ENCODE assay signal across 10 cellular contexts in genomic region chr1:6491966-6492365, GRCh38. TPM values are rescaled to one million over a fixed set of nuclear protein-coding genes. Genes with fewer than 3 reads are reported as not detected.
DNase-seq lines count a peak whose midpoint lies in the region; ATAC-seq and TF ChIP-seq lines count a peak whose summit lies in the region.
"Had no signal": no experiment of that assay in that cellular context is flagged by ENCODE, and none has a peak within 500 bp of the region (broad histone marks: within the 10 kb centered on the region; RNA-seq: fewer than 3 reads in every experiment).

No MANE protein-coding gene starts in this region.

- ATAC-seq in SK-N-SH treated with all-trans-retinoic acid at 6 μM for 48 hours (no peak), HG02938 (IDR thresholded peaks at IDR 0.05; ENCODE audit: unreplicated experiment) (no peak)

- TF ChIP-seq CTCF in SK-N-SH (IDR thresholded peaks at IDR 0.05) (no peak), breast epithelium (IDR thresholded peaks at IDR 0.05) (no peak), neural progenitor cell (IDR thresholded peaks at IDR 0.05) (no peak)

- peaks cover 32% of the 10 kb centered on the region; the same call in 1 of the 2 replicates for H3K79me2 ChIP-seq in SK-N-SH (ENCODE audit: insufficient read depth)
- H3K79me2 ChIP-seq in neural progenitor cell (ENCODE audit: low read depth): no peaks in the 10 kb centered on the region

- H3K9me3 Mint-ChIP-seq in neural progenitor cell: no peaks in the 10 kb centered on the region

- H3K36me3 ChIP-seq in SK-N-SH (replicated peaks in 1 of 2; ENCODE audit: control insufficient read depth in 1 of 2, insufficient read depth in 2 of 2, low read length in 1 of 2) (no peaks in the 10 kb centered on the region), breast epithelium (no peaks in the 10 kb centered on the region), neural progenitor cell (no peaks in the 10 kb centered on the region)

- no peaks in the 10 kb centered on the region for H3K27me3 ChIP-seq in SK-N-SH (ENCODE audit: insufficient read depth)
- no peaks in the 10 kb centered on the region for H3K27me3 ChIP-seq in breast epithelium
- H3K27me3 ChIP-seq in neural progenitor cell: peaks cover 30% of the 10 kb centered on the region

- intact Hi-C loops in breast epithelium (cut with DNase I; ENCODE audit: low total_unique reads): loop anchor here (10.0 kb wide), 1 partner anchor 153 kb away; no protein-coding TSS in a partner anchor

- H3K27ac Mint-ChIP-seq in neural progenitor cell: no peak overlapping the region

- H3K9me3 ChIP-seq in SK-N-SH (no peaks in the 10 kb centered on the region), breast epithelium (no peaks in the 10 kb centered on the region), neural progenitor cell (ENCODE audit: low read depth) (no peaks in the 10 kb centered on the region)

- H3K27me3 Mint-ChIP-seq in neural progenitor cell (ENCODE audit: insufficient read depth, low read depth): peaks cover 6% of the 10 kb centered on the region

- peaks cover 18% of the 10 kb centered on the region for H3K4me1 Mint-ChIP-seq in neural progenitor cell

- TF ChIP-seq EP300 in SK-N-SH (IDR thresholded peaks at IDR 0.05; ENCODE audit: borderline replicate concordance in 1 of 2, low read depth in 1 of 2, low read length in 1 of 2): no peak

- H3K9ac ChIP-seq in SK-N-SH: peak overlapping the region; percentile 6; the same call in 1 of the 2 replicates
- H3K9ac ChIP-seq in neural progenitor cell: no peak overlapping the region

- peaks cover 27% of the 10 kb centered on the region for H3F3A ChIP-seq in SK-N-SH (replicated peaks; ENCODE audit: insufficient read depth)
- H3F3A ChIP-seq in neural progenitor cell (ENCODE audit: low read depth): peaks cover 24% of the 10 kb centered on the region

- no peak overlapping the region for H3K4me3 ChIP-seq in SK-N-SH (ENCODE audit: low read depth in 2 of 2, low read length in 1 of 2)
- H3K4me3 ChIP-seq in breast epithelium: no peak overlapping the region
- H3K4me3 ChIP-seq in neural progenitor cell: no peak overlapping the region

- H3K27ac ChIP-seq in SK-N-SH (ENCODE audit: low read depth in 2 of 2, low read length in 1 of 2): peak overlapping the region in 1 of 2 experiments; percentile 74; a peak in 2 of 4 replicates
- peak overlapping the region; percentile 82 to 86 for H3K27ac ChIP-seq in breast epithelium
- no peak overlapping the region for H3K27ac ChIP-seq in neural progenitor cell

- H4K20me1 ChIP-seq in SK-N-SH (ENCODE audit: insufficient read depth): no peaks in the 10 kb centered on the region
- H4K20me1 ChIP-seq in neural progenitor cell (ENCODE audit: low read depth): peaks cover 18% of the 10 kb centered on the region

- CTCF ChIA-PET in SK-N-SH (lab: Yijun Ruan, JAX): interaction anchor here (1.0 to 16.2 kb wide), 6 partner anchors 14 to 246 kb away, joined by 3 to 439 read pairs (median 10); partner anchors contain the start of genes NOL9 and TAS1R1

- peak overlapping the region; percentile 100 for H3K4me2 ChIP-seq in SK-N-SH
- no peak overlapping the region for H3K4me2 ChIP-seq in neural progenitor cell

- POLR2A ChIA-PET in SK-N-SH (lab: Yijun Ruan, JAX): interaction anchor here (0.6 to 2.1 kb wide), 4 partner anchors 10 to 303 kb away, joined by 3 to 6 read pairs (median 4); no protein-coding TSS in a partner anchor

- H3K9me2 ChIP-seq in SK-N-SH: no peaks in the 10 kb centered on the region

- WGBS in SK-N-SH (ENCODE audit: low lambda C conversion rate): 78% methylated on average over 5 of the region's 10 CpGs

- DNase-seq in SK-N-SH: no peak
- peak; percentile 47 for DNase-seq in M059J (ENCODE audit: low read depth)
- DNase-seq in breast epithelium (ENCODE audit: low spot score in 2 of 2): no peak
- no peak for DNase-seq in neural progenitor cell (ENCODE audit: low spot score)
- no peak for DNase-seq in NCI-H2107 treated with DMSO at 0.1 percent for 48 hours (lab: John Stamatoyannopoulos, UW; ENCODE audit: unreplicated experiment)
- DNase-seq in AG20443 (ENCODE audit: low spot score): no peak
- DNase-seq: NCI-H748 treated with DMSO at 0.1 percent for 48 hours; stimulated activated CD4-positive, alpha-beta T cell treated with anti-CD3 and anti-CD28 coated beads, Interleukin-4, amount 100 ng/mL, for 1 hour had no signal

- H3K4me3 Mint-ChIP-seq in neural progenitor cell: peak overlapping the region; percentile 79

- H3K4me1 ChIP-seq in SK-N-SH (ENCODE audit: control insufficient read depth in 1 of 2, insufficient read depth in 2 of 2, low read depth in 1 of 2, low read length in 1 of 2): peaks cover 0 to 57% of the 10 kb centered on the region in 2 experiments; a peak in 2 of 4 replicates
- peaks cover 6 to 10% of the 10 kb centered on the region in 2 donors for H3K4me1 ChIP-seq in breast epithelium
- peaks cover 10% of the 10 kb centered on the region for H3K4me1 ChIP-seq in neural progenitor cell

- no peaks in the 10 kb centered on the region for H3K36me3 Mint-ChIP-seq in neural progenitor cell

- no peak for TF ChIP-seq RAD21 in SK-N-SH (IDR thresholded peaks at IDR 0.05; ENCODE audit: low read length)

- peak overlapping the region; percentile 48; the same call in 1 of the 2 replicates for H2AFZ ChIP-seq in SK-N-SH (ENCODE audit: low read depth)
- no peak overlapping the region for H2AFZ ChIP-seq in neural progenitor cell (replicated peaks)

- TF ChIP-seq POLR2A in breast epithelium (IDR thresholded peaks at IDR 0.05): no peak

TF ChIP-seq in SK-N-SH, 30 proteins besides CTCF, POLR2A, EP300 and RAD21:
- TF ChIP-seq USF1 (IDR thresholded peaks at IDR 0.05; ENCODE audit: borderline replicate concordance, low read depth) (no peak), ELF1 (IDR thresholded peaks at IDR 0.05) (no peak)
TF ChIP-seq in SK-N-SH: peak in this region for 0.

TF ChIP-seq in SK-N-SH treated with all-trans-retinoic acid at 6 μM for 48 hours, 23 proteins besides CTCF, POLR2A, EP300 and RAD21:
- no peak for TF ChIP-seq ZFP3 (CRISPR knock-in tag; IDR thresholded peaks at IDR 0.05)
- TF ChIP-seq ZFP30 (CRISPR knock-in tag; IDR thresholded peaks at IDR 0.05): no peak
- no peak for TF ChIP-seq ZNF8 (CRISPR knock-in tag; IDR thresholded peaks at IDR 0.05)
- TF ChIP-seq CSRNP3 (CRISPR knock-in tag; IDR thresholded peaks at IDR 0.05): no peak
- no peak for TF ChIP-seq CREB5 (CRISPR knock-in tag; IDR thresholded peaks at IDR 0.05; ENCODE audit: low read depth)
- TF ChIP-seq RARB (CRISPR knock-in tag; IDR thresholded peaks at IDR 0.05): no peak
- TF ChIP-seq PPARA (CRISPR knock-in tag; IDR thresholded peaks at IDR 0.05; ENCODE audit: borderline replicate concordance): no peak

RNA-seq across cellular contexts. Expression of gene PLEKHG5, which starts 0.5 kb away (rescaled TPM):
- 14.7 and 14.9 TPM in 2 replicates for polyA plus RNA-seq in SK-N-SH (2012; rRNA removed)
- polyA plus RNA-seq in SK-N-SH (2012; cell fraction: cytosol; rRNA removed): 3.4 and 5.7 TPM in 2 replicates
- 86.5 and 98.6 TPM in 2 replicates for polyA plus RNA-seq in SK-N-SH (2012; cell fraction: nucleus; rRNA removed)
- total RNA-seq in M059J (2014; rRNA removed; shearing (Covaris generic)): 3.9 and 11.2 TPM in 2 replicates
- total RNA-seq in breast epithelium (10 to 100 TPM in 2 of 3 donors, 1 to 10 TPM in 1; 7.0 to 12.0 (median 11.8) TPM), neural progenitor cell (ENCODE audit: low replicate concordance) (7.4 and 25.9 TPM in 2 replicates)

RNA-seq across cellular contexts. Expression of gene TNFRSF25, which starts 26.0 kb away (rescaled TPM):
- 20.8 TPM in 2 replicates for polyA plus RNA-seq in SK-N-SH (2012; rRNA removed)
- 2.6 and 5.2 TPM in 2 replicates for polyA plus RNA-seq in SK-N-SH (2012; cell fraction: cytosol; rRNA removed)
- polyA plus RNA-seq in SK-N-SH (2012; cell fraction: nucleus; rRNA removed): 170 and 223 TPM in 2 replicates
- total RNA-seq in M059J (2014; rRNA removed; shearing (Covaris generic)): 8.7 and 9.1 TPM in 2 replicates
- total RNA-seq in breast epithelium (10 to 100 TPM in 2 of 3 donors, 1 to 10 TPM in 1; 3.8 to 13.1 (median 12.4) TPM), neural progenitor cell (ENCODE audit: low replicate concordance) (15.6 and 23.7 TPM in 2 replicates)
